In genomic region chrX:66016905-66017658, GRCh38 we compare ENCODE assay signal across 1 cellular context.
TF ChIP-seq lines count a peak whose summit lies in the region.

No MANE protein-coding gene starts in this region.

TF ChIP-seq in GM23338, 12 proteins besides CTCF, POLR2A, EP300 and RAD21 (continued from another document):
- TF ChIP-seq POLR2AphosphoS5 (IDR thresholded peaks at IDR 0.05; ENCODE audit: low read depth) (no peak), JUNB (IDR thresholded peaks at IDR 0.05; ENCODE audit: unreplicated experiment) (no peak), STAT1 (IDR thresholded peaks at IDR 0.05; ENCODE audit: unreplicated experiment) (no peak), ZNF331 (CRISPR knock-in tag; IDR thresholded peaks at IDR 0.05; ENCODE audit: low read depth) (no peak), CREB1 (CRISPR knock-in tag; IDR thresholded peaks at IDR 0.05; ENCODE audit: low read depth) (no peak), ZNF114 (CRISPR knock-in tag; IDR thresholded peaks at IDR 0.05) (no peak)
